In genomic region chr10:97290576-97291356, GRCh38 we compare ENCODE assay signal across 8 cellular contexts. TPM values are rescaled to one million over a fixed set of nuclear protein-coding genes. Genes with fewer than 3 reads are reported as not detected.
DNase-seq lines count a peak whose midpoint lies in the region; ATAC-seq, FAIRE-seq and TF ChIP-seq lines count a peak whose summit lies in the region.
"Not testable (repeated sequence)": the region's sequence is repeated elsewhere in the genome, so short reads cannot be mapped to it uniquely, and the experiment has no call there.

No MANE protein-coding gene starts in this region.

- H3K36me3 ChIP-seq in ACC112 (ENCODE audit: insufficient read depth, low read length); ES-I3 (ENCODE audit: insufficient read depth, low read length); Loucy (ENCODE audit: insufficient read depth, low read length); SK-N-SH (replicated peaks in 1 of 2; ENCODE audit: control insufficient read depth in 1 of 2, insufficient read depth in 2 of 2, low read length in 1 of 2); keratinocyte (ENCODE audit: control insufficient read depth in 2 of 2, extremely low read depth in 1 of 2, insufficient read depth in 2 of 2, low read length in 2 of 2): not testable (repeated sequence)

- POLR2A ChIA-PET in SK-N-SH (lab: Yijun Ruan, JAX) (interaction anchor here (1.1 kb wide), 1 partner anchor 110 kb away, joined by 6 read pairs; the partner anchor contains the start of gene RRP12), MCF 10A (lab: Yijun Ruan, JAX) (interaction anchor here (0.7 to 4.9 kb wide), 5 partner anchors 12 to 424 kb away, joined by 3 to 44 read pairs (median 4); partner anchors contain the start of gene PI4K2A)

- H3K36me3 Mint-ChIP-seq in activated CD8-positive, alpha-beta memory T cell treated with anti-CD3 and anti-CD28 coated beads, Interleukin-2, amount 10 ng/mL, durations not matched to agents 7 days and 5 days, result peaks cover 20% of the 10 kb centered on the region
- H3K36me3 Mint-ChIP-seq in MCF 10A (ENCODE audit: insufficient read depth, unreplicated experiment); neural crest cell (ENCODE audit: low read depth): not testable (repeated sequence)

- H3K4me2 ChIP-seq in Loucy (ENCODE audit: low read depth, low read length, poor library complexity, severe bottlenecking) (peak overlapping the region; percentile 81), SK-N-SH (peak overlapping the region; percentile 75), keratinocyte (ENCODE audit: control insufficient read depth, extremely low read depth, insufficient read depth, low read depth, low read length) (peak overlapping the region; percentile 54)

- not testable (repeated sequence) for H3K27me3 Mint-ChIP-seq in activated CD8-positive, alpha-beta memory T cell treated with anti-CD3 and anti-CD28 coated beads, Interleukin-2, amount 10 ng/mL, durations not matched to agents 7 days and 5 days; MCF 10A (ENCODE audit: insufficient read depth, unreplicated experiment); neural crest cell (ENCODE audit: low read depth)

- TF ChIP-seq CTCF in Loucy (conservative IDR thresholded peaks at IDR 0.05; ENCODE audit: low read length); SK-N-SH (IDR thresholded peaks at IDR 0.05); MCF 10A (IDR thresholded peaks at IDR 0.05; ENCODE audit: unreplicated experiment); keratinocyte (optimal IDR thresholded peaks at IDR 0.05 in 1 of 3, IDR thresholded peaks at IDR 0.05 in 1 of 3, conservative IDR thresholded peaks at IDR 0.05 in 1 of 3; ENCODE audit: extremely low read depth in 1 of 3, insufficient read depth in 2 of 3, low read length in 3 of 3); neural crest cell (conservative IDR thresholded peaks at IDR 0.05): not testable (repeated sequence)

- FAIRE-seq in keratinocyte (lab: Jason Lieb, UNC), result not testable (repeated sequence)

- TF ChIP-seq EP300 in SK-N-SH (IDR thresholded peaks at IDR 0.05; ENCODE audit: borderline replicate concordance in 1 of 2, low read depth in 1 of 2, low read length in 1 of 2), result not testable (repeated sequence)

- H3K27me3 ChIP-seq in ACC112 (ENCODE audit: insufficient read depth, low read length); Loucy (ENCODE audit: insufficient read depth, low read length, poor library complexity, severe bottlenecking); SK-N-SH (ENCODE audit: insufficient read depth); keratinocyte (ENCODE audit: control insufficient read depth, extremely low read depth, insufficient read depth, low read length): not testable (repeated sequence)

- peak overlapping the region; percentile 77; the same call in 1 of the 2 replicates for H3K4me3 ChIP-seq in ACC112 (ENCODE audit: low read depth, low read length)
- peak overlapping the region; percentile 83 for H3K4me3 ChIP-seq in Loucy (ENCODE audit: low read length, poor library complexity, severe bottlenecking)
- peak overlapping the region in 1 of 2 experiments; percentile 86; a peak in 3 of 4 replicates for H3K4me3 ChIP-seq in SK-N-SH (ENCODE audit: low read depth in 2 of 2, low read length in 1 of 2)
- H3K4me3 ChIP-seq in keratinocyte (ENCODE audit: control insufficient read depth in 2 of 3, extremely low read depth in 1 of 3, insufficient read depth in 2 of 3, low read depth in 1 of 3, low read length in 3 of 3), result peak overlapping the region in 1 of 3 experiments; percentile 70

- H3K9me3 Mint-ChIP-seq in activated CD8-positive, alpha-beta memory T cell treated with anti-CD3 and anti-CD28 coated beads, Interleukin-2, amount 10 ng/mL, durations not matched to agents 7 days and 5 days (ENCODE audit: low read depth); MCF 10A (ENCODE audit: unreplicated experiment); neural crest cell: not testable (repeated sequence)

- H3K4me1 ChIP-seq in ACC112 (ENCODE audit: control insufficient read depth, insufficient read depth, low read length, unreplicated experiment); ES-I3 (ENCODE audit: insufficient read depth, low read length); SK-N-SH (ENCODE audit: control insufficient read depth in 1 of 2, insufficient read depth in 2 of 2, low read depth in 1 of 2, low read length in 1 of 2); keratinocyte (ENCODE audit: control insufficient read depth, extremely low read depth, insufficient read depth, low read length): not testable (repeated sequence)
- H3K4me1 ChIP-seq in Loucy (ENCODE audit: insufficient read depth, low read length, poor library complexity, severe bottlenecking), result peaks cover 16% of the 10 kb centered on the region

- TF ChIP-seq RAD21 in SK-N-SH (IDR thresholded peaks at IDR 0.05; ENCODE audit: low read length), result not testable (repeated sequence)

- WGBS in SK-N-SH (ENCODE audit: low lambda C conversion rate), result 96% methylated on average over 15 of the region's 17 CpGs

- H2AFZ ChIP-seq in ACC112 (ENCODE audit: low read length, unreplicated experiment); Loucy (ENCODE audit: low read length); keratinocyte (ENCODE audit: control insufficient read depth, low read length): not testable (repeated sequence)
- 0 out of 2 replicates have a peak overlapping the region, but pooled peaks have one; percentile 94 for H2AFZ ChIP-seq in SK-N-SH (ENCODE audit: low read depth)

- peak overlapping the region; percentile 93 for H3K27ac ChIP-seq in ACC112 (ENCODE audit: low read depth, low read length)
- peak overlapping the region in 1 of 2 experiments; percentile 97; a peak in 2 of 4 replicates for H3K27ac ChIP-seq in SK-N-SH (ENCODE audit: low read depth in 2 of 2, low read length in 1 of 2)
- not testable (repeated sequence) for H3K27ac ChIP-seq in keratinocyte (ENCODE audit: control insufficient read depth, insufficient read depth, low read length)

- H3K4me3 Mint-ChIP-seq in activated CD8-positive, alpha-beta memory T cell treated with anti-CD3 and anti-CD28 coated beads, Interleukin-2, amount 10 ng/mL, durations not matched to agents 7 days and 5 days, result peak overlapping the region; percentile 88
- H3K4me3 Mint-ChIP-seq in MCF 10A (ENCODE audit: unreplicated experiment), result not testable (repeated sequence)
- H3K4me3 Mint-ChIP-seq in neural crest cell, result peak overlapping the region; percentile 90

- dilution Hi-C loops in keratinocyte (cut with MboI; ENCODE audit: extremely low pct_ligation_motif_present, low sequenced_read_pairs), result not testable (repeated sequence)

- peak overlapping the region; percentile 61; the same call in 1 of the 2 replicates for H3K9ac ChIP-seq in ES-I3 (ENCODE audit: low read depth, low read length)
- peak overlapping the region; percentile 90 for H3K9ac ChIP-seq in Loucy (ENCODE audit: low read depth, low read length, poor library complexity, severe bottlenecking)
- not testable (repeated sequence) for H3K9ac ChIP-seq in SK-N-SH; keratinocyte (ENCODE audit: control insufficient read depth, extremely low read depth, insufficient read depth, low read length)

- intact Hi-C loops in MCF 10A (cut with micrococcal nuclease), result not testable (repeated sequence)

- not testable (repeated sequence) for H3K9me3 ChIP-seq in ES-I3 (ENCODE audit: control insufficient read depth, insufficient read depth, low read length); Loucy (ENCODE audit: insufficient read depth, low read depth, low read length); SK-N-SH; keratinocyte (ENCODE audit: control insufficient read depth, low read depth, low read length)

- not testable (repeated sequence) for H3K9me2 ChIP-seq in Loucy (replicated peaks; ENCODE audit: low read depth, low read length); SK-N-SH

- ATAC-seq in activated CD8-positive, alpha-beta memory T cell treated with anti-CD3 and anti-CD28 coated beads, Interleukin-2, amount 10 ng/mL, durations not matched to agents 7 days and 5 days, result not testable (repeated sequence)

- H3K27ac Mint-ChIP-seq in activated CD8-positive, alpha-beta memory T cell treated with anti-CD3 and anti-CD28 coated beads, Interleukin-2, amount 10 ng/mL, durations not matched to agents 7 days and 5 days; neural crest cell (ENCODE audit: unreplicated experiment): not testable (repeated sequence)
- H3K27ac Mint-ChIP-seq in MCF 10A (ENCODE audit: low read depth, unreplicated experiment), result peak overlapping the region; percentile 88

- H3K4me1 Mint-ChIP-seq in activated CD8-positive, alpha-beta memory T cell treated with anti-CD3 and anti-CD28 coated beads, Interleukin-2, amount 10 ng/mL, durations not matched to agents 7 days and 5 days, result peaks cover 26% of the 10 kb centered on the region
- not testable (repeated sequence) for H3K4me1 Mint-ChIP-seq in MCF 10A (ENCODE audit: insufficient read depth, unreplicated experiment)
- H3K4me1 Mint-ChIP-seq in neural crest cell, result peaks cover 18% of the 10 kb centered on the region

- not testable (repeated sequence) for H4K20me1 ChIP-seq in Loucy (ENCODE audit: insufficient read depth, low read length, poor library complexity, severe bottlenecking); SK-N-SH (ENCODE audit: insufficient read depth); keratinocyte (ENCODE audit: control insufficient read depth, extremely low read depth, insufficient read depth, low read length)

- not testable (repeated sequence) for H3K79me2 ChIP-seq in ACC112 (ENCODE audit: control insufficient read depth, insufficient read depth, low read length, unreplicated experiment)
- peaks cover 51% of the 10 kb centered on the region for H3K79me2 ChIP-seq in Loucy (ENCODE audit: insufficient read depth, low read length)
- H3K79me2 ChIP-seq in SK-N-SH (ENCODE audit: insufficient read depth), result peaks cover 51% of the 10 kb centered on the region
- H3K79me2 ChIP-seq in keratinocyte (ENCODE audit: control insufficient read depth, insufficient read depth, low read length), result peaks cover 12% of the 10 kb centered on the region

- BruUV-seq in MCF 10A (replicated peaks; lab: Mats Ljungman, UMichigan), result not testable (repeated sequence)

- not testable (repeated sequence) for H3K9me1 ChIP-seq in keratinocyte (ENCODE audit: control insufficient read depth, extremely low read depth, insufficient read depth, low read length)

- CTCF ChIA-PET in SK-N-SH (lab: Yijun Ruan, JAX) (interaction anchor here (0.6 to 3.4 kb wide), 4 partner anchors 12 to 29 kb away, joined by 3 to 27 read pairs (median 7); partner anchors contain the start of gene FRAT1), MCF 10A (lab: Yijun Ruan, JAX) (interaction anchor here (0.6 to 2.5 kb wide), 7 partner anchors 9 to 174 kb away, joined by 3 to 22 read pairs (median 5); partner anchors contain the start of gene FRAT2)
- CTCF ChIA-PET in activated CD8-positive, alpha-beta memory T cell treated with anti-CD3 and anti-CD28 coated beads, Interleukin-2, amount 10 ng/mL, durations not matched to agents 7 days and 5 days (lab: Charles Lee), result interaction anchor here (2.1 kb wide), 1 partner anchor 29 kb away, joined by 9 read pairs; the partner anchor contains the start of gene FRAT1

- not testable (repeated sequence) for DNase-seq in SK-N-SH; activated CD8-positive, alpha-beta memory T cell treated with anti-CD3 and anti-CD28 coated beads, Interleukin-2, amount 10 ng/mL, durations not matched to agents 7 days and 5 days; MCF 10A (ENCODE audit: unreplicated experiment); keratinocyte (ENCODE audit: low read depth, low spot score); neural crest cell (ENCODE audit: low read depth, low spot score)

- H3F3A ChIP-seq in Loucy (ENCODE audit: low read depth), result not testable (repeated sequence)
- H3F3A ChIP-seq in SK-N-SH (replicated peaks; ENCODE audit: insufficient read depth), result peaks cover 15% of the 10 kb centered on the region

RNA-seq across cellular contexts. Expression of gene ARHGAP19, which starts 1.7 kb away (rescaled TPM):
- 3.8 and 4.5 TPM in 2 replicates for polyA plus RNA-seq in SK-N-SH (2012; rRNA removed)
- 5.0 and 5.1 TPM in 2 replicates for polyA plus RNA-seq in SK-N-SH (2012; cell fraction: cytosol; rRNA removed)
- polyA plus RNA-seq in SK-N-SH (2012; cell fraction: nucleus; rRNA removed), result 7.0 and 8.5 TPM in 2 replicates
- total RNA-seq in activated CD8-positive, alpha-beta memory T cell treated with anti-CD3 and anti-CD28 coated beads, Interleukin-2, amount 10 ng/mL, durations not matched to agents 7 days and 5 days, result 10 to 100 TPM; 48.3 to 50.4 TPM
- 10.6 and 11.7 TPM in 2 replicates for total RNA-seq in MCF 10A (2022)
- polyA plus RNA-seq in keratinocyte, result 2.9 to 7.5 TPM (median 5.0 TPM) in 3 replicates
- 0.75 TPM for polyA plus RNA-seq in keratinocyte (2011; ENCODE audit: low read depth)
- 1.8 and 3.3 TPM in 2 replicates for polyA plus RNA-seq in keratinocyte (2011; cell fraction: cytosol; rRNA removed)
- 3.9 and 4.6 TPM in 2 replicates for polyA plus RNA-seq in keratinocyte (2011; cell fraction: nucleus; rRNA removed)
- 1.7 and 4.2 TPM in 2 replicates for polyA plus RNA-seq in keratinocyte (2012; ENCODE audit: low replicate concordance)
- polyA minus RNA-seq in keratinocyte, result 0.98 to 7.6 TPM (median 5.3 TPM) in 3 replicates
- 1.5 TPM for polyA minus RNA-seq in keratinocyte (2011; cell fraction: cytosol; rRNA and poly(A)+ RNA removed)
- 1.7 and 3.5 TPM in 2 replicates for polyA minus RNA-seq in keratinocyte (2011; cell fraction: nucleus; rRNA and poly(A)+ RNA removed)
- 30.3 and 32.1 TPM in 2 replicates for total RNA-seq in neural crest cell

RNA-seq across cellular contexts. Expression of gene FRAT1, which starts 28.3 kb away (rescaled TPM):
- polyA plus RNA-seq in SK-N-SH (2012; rRNA removed) (1.3 and 1.8 TPM in 2 replicates), keratinocyte (0.34 to 0.79 TPM (median 0.50 TPM) in 3 replicates)
- polyA plus RNA-seq in SK-N-SH (2012; cell fraction: cytosol; rRNA removed), result 1.4 and 1.5 TPM in 2 replicates
- polyA plus RNA-seq in SK-N-SH (2012; cell fraction: nucleus; rRNA removed), result 0.89 and 1.2 TPM in 2 replicates
- total RNA-seq in activated CD8-positive, alpha-beta memory T cell treated with anti-CD3 and anti-CD28 coated beads, Interleukin-2, amount 10 ng/mL, durations not matched to agents 7 days and 5 days, result 1 to 10 TPM; 5.5 to 5.7 TPM
- total RNA-seq in MCF 10A (2022) (1.9 and 2.1 TPM in 2 replicates), neural crest cell (1.6 and 2.2 TPM in 2 replicates)
- polyA plus RNA-seq in keratinocyte (2011; ENCODE audit: low read depth), result 0.36 TPM
- polyA plus RNA-seq in keratinocyte (2011; cell fraction: cytosol; rRNA removed), result 0.24 and 0.39 TPM in 2 replicates
- 0.45 and 0.60 TPM in 2 replicates for polyA plus RNA-seq in keratinocyte (2011; cell fraction: nucleus; rRNA removed)
- polyA plus RNA-seq in keratinocyte (2012; ENCODE audit: low replicate concordance), result 0.69 and 1.0 TPM in 2 replicates
- 0.13 to 0.40 TPM (median 0.22 TPM) in 3 replicates for polyA minus RNA-seq in keratinocyte
- not detected for polyA minus RNA-seq in keratinocyte (2011; cell fraction: cytosol; rRNA and poly(A)+ RNA removed)
- polyA minus RNA-seq in keratinocyte (2011; cell fraction: nucleus; rRNA and poly(A)+ RNA removed), result 0.39 and 0.95 TPM in 2 replicates

RNA-seq across cellular contexts. Expression of gene FRAT2, which starts 43.8 kb away (rescaled TPM):
- polyA plus RNA-seq in SK-N-SH (2012; rRNA removed), result 2.3 and 2.4 TPM in 2 replicates
- 2.5 and 2.9 TPM in 2 replicates for polyA plus RNA-seq in SK-N-SH (2012; cell fraction: cytosol; rRNA removed)
- 1.4 and 1.7 TPM in 2 replicates for polyA plus RNA-seq in SK-N-SH (2012; cell fraction: nucleus; rRNA removed)
- total RNA-seq in activated CD8-positive, alpha-beta memory T cell treated with anti-CD3 and anti-CD28 coated beads, Interleukin-2, amount 10 ng/mL, durations not matched to agents 7 days and 5 days, result 10 to 100 TPM; 11.4 to 14.4 TPM
- 9.0 and 11.4 TPM in 2 replicates for total RNA-seq in MCF 10A (2022)
- 3.8 to 5.5 TPM (median 5.0 TPM) in 3 replicates for polyA plus RNA-seq in keratinocyte
- polyA plus RNA-seq in keratinocyte (2011; ENCODE audit: low read depth), result 6.1 TPM
- polyA plus RNA-seq in keratinocyte (2011; cell fraction: cytosol; rRNA removed), result 3.2 and 3.8 TPM in 2 replicates
- polyA plus RNA-seq in keratinocyte (2011; cell fraction: nucleus; rRNA removed), result 4.3 and 4.9 TPM in 2 replicates
- 4.0 and 7.8 TPM in 2 replicates for polyA plus RNA-seq in keratinocyte (2012; ENCODE audit: low replicate concordance)
- polyA minus RNA-seq in keratinocyte, result 1.0 to 2.6 TPM (median 2.3 TPM) in 3 replicates
- 4.0 TPM for polyA minus RNA-seq in keratinocyte (2011; cell fraction: cytosol; rRNA and poly(A)+ RNA removed)
- 1.7 and 2.5 TPM in 2 replicates for polyA minus RNA-seq in keratinocyte (2011; cell fraction: nucleus; rRNA and poly(A)+ RNA removed)
- total RNA-seq in neural crest cell, result 8.6 and 8.8 TPM in 2 replicates
